Comparison of ENCODE assay signal across 1 cellular context in the genomic region with DNA sequence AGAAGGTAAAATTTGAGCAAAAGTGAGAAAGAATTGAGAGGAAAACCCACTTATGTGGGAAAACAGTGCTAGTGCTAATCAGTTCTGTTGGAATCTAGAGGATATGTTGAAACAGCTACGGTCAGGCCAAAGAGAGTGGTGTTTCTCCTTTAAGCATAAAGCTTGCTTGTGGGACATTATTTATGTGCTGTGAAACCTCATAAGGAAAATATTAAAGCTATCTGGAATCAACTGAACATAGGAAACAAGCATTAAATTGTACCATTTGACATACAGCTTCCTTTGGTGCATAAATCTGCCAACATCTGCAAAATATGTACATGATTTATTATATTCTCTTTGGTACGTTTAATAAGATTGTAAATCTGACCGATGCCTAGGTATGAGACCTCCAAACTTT.
A peak's percentile ranks its signal among the peaks of the same experiment; 100 is the strongest.
TF ChIP-seq lines count a peak whose summit lies in the region.

No MANE protein-coding gene starts in this region.

TF ChIP-seq in HEK293, 187 proteins besides CTCF, POLR2A, EP300 and RAD21 (continued from another document):
- TF ChIP-seq, protein P1, sequence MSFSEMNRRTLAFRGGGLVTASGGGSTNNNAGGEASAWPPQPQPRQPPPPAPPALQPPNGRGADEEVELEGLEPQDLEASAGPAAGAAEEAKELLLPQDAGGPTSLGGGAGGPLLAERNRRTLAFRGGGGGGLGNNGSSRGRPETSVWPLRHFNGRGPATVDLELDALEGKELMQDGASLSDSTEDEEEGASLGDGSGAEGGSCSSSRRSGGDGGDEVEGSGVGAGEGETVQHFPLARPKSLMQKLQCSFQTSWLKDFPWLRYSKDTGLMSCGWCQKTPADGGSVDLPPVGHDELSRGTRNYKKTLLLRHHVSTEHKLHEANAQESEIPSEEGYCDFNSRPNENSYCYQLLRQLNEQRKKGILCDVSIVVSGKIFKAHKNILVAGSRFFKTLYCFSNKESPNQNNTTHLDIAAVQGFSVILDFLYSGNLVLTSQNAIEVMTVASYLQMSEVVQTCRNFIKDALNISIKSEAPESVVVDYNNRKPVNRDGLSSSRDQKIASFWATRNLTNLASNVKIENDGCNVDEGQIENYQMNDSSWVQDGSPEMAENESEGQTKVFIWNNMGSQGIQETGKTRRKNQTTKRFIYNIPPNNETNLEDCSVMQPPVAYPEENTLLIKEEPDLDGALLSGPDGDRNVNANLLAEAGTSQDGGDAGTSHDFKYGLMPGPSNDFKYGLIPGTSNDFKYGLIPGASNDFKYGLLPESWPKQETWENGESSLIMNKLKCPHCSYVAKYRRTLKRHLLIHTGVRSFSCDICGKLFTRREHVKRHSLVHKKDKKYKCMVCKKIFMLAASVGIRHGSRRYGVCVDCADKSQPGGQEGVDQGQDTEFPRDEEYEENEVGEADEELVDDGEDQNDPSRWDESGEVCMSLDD (tag by site-specific recombination; IDR thresholded peaks at IDR 0.05) = no peak
- no peak for TF ChIP-seq HOXA7 (CRISPR knock-in tag; IDR thresholded peaks at IDR 0.05; ENCODE audit: borderline replicate concordance)
- TF ChIP-seq ZFP69B (tag by site-specific recombination; IDR thresholded peaks at IDR 0.05) = peak; percentile 95
- TF ChIP-seq, protein P2, sequence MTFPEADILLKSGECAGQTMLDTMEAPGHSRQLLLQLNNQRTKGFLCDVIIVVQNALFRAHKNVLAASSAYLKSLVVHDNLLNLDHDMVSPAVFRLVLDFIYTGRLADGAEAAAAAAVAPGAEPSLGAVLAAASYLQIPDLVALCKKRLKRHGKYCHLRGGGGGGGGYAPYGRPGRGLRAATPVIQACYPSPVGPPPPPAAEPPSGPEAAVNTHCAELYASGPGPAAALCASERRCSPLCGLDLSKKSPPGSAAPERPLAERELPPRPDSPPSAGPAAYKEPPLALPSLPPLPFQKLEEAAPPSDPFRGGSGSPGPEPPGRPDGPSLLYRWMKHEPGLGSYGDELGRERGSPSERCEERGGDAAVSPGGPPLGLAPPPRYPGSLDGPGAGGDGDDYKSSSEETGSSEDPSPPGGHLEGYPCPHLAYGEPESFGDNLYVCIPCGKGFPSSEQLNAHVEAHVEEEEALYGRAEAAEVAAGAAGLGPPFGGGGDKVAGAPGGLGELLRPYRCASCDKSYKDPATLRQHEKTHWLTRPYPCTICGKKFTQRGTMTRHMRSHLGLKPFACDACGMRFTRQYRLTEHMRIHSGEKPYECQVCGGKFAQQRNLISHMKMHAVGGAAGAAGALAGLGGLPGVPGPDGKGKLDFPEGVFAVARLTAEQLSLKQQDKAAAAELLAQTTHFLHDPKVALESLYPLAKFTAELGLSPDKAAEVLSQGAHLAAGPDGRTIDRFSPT (tag by site-specific recombination; IDR thresholded peaks at IDR 0.05) = no peak
- TF ChIP-seq, protein P3, sequence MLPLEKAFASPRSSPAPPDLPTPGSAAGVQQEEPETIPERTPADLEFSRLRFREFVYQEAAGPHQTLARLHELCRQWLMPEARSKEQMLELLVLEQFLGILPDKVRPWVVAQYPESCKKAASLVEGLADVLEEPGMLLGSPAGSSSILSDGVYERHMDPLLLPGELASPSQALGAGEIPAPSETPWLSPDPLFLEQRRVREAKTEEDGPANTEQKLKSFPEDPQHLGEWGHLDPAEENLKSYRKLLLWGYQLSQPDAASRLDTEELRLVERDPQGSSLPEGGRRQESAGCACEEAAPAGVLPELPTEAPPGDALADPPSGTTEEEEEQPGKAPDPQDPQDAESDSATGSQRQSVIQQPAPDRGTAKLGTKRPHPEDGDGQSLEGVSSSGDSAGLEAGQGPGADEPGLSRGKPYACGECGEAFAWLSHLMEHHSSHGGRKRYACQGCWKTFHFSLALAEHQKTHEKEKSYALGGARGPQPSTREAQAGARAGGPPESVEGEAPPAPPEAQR (tag by site-specific recombination; IDR thresholded peaks at IDR 0.05) = no peak
- TF ChIP-seq, protein P4, sequence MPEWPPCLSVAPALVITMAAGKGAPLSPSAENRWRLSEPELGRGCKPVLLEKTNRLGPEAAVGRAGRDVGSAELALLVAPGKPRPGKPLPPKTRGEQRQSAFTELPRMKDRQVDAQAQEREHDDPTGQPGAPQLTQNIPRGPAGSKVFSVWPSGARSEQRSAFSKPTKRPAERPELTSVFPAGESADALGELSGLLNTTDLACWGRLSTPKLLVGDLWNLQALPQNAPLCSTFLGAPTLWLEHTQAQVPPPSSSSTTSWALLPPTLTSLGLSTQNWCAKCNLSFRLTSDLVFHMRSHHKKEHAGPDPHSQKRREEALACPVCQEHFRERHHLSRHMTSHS (tag by site-specific recombination; IDR thresholded peaks at IDR 0.05) = 0 out of 2 replicates have a peak, but pooled peaks have one; percentile 34
- TF ChIP-seq ZNF624 (tag by site-specific recombination; IDR thresholded peaks at IDR 0.05) = no peak
- TF ChIP-seq ZNF24 (tag by site-specific recombination; IDR thresholded peaks at IDR 0.05) = no peak
- TF ChIP-seq ZNF664 (tag by site-specific recombination; IDR thresholded peaks at IDR 0.05) = no peak
- no peak for TF ChIP-seq ZIC2 (tag by site-specific recombination; IDR thresholded peaks at IDR 0.05)
- TF ChIP-seq ZNF610 (tag by site-specific recombination; IDR thresholded peaks at IDR 0.05; ENCODE audit: borderline replicate concordance) = no peak
- TF ChIP-seq ZNF707 (tag by site-specific recombination; IDR thresholded peaks at IDR 0.05) = no peak
- TF ChIP-seq ZNF266 (tag by site-specific recombination; IDR thresholded peaks at IDR 0.05; ENCODE audit: low read depth) = no peak
- TF ChIP-seq ZFP37 (tag by site-specific recombination; IDR thresholded peaks at IDR 0.05) = no peak
- TF ChIP-seq ZNF792 (tag by site-specific recombination; IDR thresholded peaks at IDR 0.05) = no peak
- no peak for TF ChIP-seq ZNF571 (tag by site-specific recombination; IDR thresholded peaks at IDR 0.05)
- TF ChIP-seq WT1 (tag by site-specific recombination; IDR thresholded peaks at IDR 0.05) = no peak
- TF ChIP-seq KLF1 (tag by site-specific recombination; IDR thresholded peaks at IDR 0.05) = no peak
- TF ChIP-seq, protein P5, sequence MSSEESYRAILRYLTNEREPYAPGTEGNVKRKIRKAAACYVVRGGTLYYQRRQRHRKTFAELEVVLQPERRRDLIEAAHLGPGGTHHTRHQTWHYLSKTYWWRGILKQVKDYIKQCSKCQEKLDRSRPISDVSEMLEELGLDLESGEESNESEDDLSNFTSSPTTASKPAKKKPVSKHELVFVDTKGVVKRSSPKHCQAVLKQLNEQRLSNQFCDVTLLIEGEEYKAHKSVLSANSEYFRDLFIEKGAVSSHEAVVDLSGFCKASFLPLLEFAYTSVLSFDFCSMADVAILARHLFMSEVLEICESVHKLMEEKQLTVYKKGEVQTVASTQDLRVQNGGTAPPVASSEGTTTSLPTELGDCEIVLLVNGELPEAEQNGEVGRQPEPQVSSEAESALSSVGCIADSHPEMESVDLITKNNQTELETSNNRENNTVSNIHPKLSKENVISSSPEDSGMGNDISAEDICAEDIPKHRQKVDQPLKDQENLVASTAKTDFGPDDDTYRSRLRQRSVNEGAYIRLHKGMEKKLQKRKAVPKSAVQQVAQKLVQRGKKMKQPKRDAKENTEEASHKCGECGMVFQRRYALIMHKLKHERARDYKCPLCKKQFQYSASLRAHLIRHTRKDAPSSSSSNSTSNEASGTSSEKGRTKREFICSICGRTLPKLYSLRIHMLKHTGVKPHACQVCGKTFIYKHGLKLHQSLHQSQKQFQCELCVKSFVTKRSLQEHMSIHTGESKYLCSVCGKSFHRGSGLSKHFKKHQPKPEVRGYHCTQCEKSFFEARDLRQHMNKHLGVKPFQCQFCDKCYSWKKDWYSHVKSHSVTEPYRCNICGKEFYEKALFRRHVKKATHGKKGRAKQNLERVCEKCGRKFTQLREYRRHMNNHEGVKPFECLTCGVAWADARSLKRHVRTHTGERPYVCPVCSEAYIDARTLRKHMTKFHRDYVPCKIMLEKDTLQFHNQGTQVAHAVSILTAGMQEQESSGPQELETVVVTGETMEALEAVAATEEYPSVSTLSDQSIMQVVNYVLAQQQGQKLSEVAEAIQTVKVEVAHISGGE (tag by site-specific recombination; conservative IDR thresholded peaks at IDR 0.05; ENCODE audit: low read depth) = no peak
- TF ChIP-seq, protein P6, sequence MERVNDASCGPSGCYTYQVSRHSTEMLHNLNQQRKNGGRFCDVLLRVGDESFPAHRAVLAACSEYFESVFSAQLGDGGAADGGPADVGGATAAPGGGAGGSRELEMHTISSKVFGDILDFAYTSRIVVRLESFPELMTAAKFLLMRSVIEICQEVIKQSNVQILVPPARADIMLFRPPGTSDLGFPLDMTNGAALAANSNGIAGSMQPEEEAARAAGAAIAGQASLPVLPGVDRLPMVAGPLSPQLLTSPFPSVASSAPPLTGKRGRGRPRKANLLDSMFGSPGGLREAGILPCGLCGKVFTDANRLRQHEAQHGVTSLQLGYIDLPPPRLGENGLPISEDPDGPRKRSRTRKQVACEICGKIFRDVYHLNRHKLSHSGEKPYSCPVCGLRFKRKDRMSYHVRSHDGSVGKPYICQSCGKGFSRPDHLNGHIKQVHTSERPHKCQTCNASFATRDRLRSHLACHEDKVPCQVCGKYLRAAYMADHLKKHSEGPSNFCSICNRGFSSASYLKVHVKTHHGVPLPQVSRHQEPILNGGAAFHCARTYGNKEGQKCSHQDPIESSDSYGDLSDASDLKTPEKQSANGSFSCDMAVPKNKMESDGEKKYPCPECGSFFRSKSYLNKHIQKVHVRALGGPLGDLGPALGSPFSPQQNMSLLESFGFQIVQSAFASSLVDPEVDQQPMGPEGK (tag by site-specific recombination; IDR thresholded peaks at IDR 0.05) = no peak
- TF ChIP-seq, protein P7, sequence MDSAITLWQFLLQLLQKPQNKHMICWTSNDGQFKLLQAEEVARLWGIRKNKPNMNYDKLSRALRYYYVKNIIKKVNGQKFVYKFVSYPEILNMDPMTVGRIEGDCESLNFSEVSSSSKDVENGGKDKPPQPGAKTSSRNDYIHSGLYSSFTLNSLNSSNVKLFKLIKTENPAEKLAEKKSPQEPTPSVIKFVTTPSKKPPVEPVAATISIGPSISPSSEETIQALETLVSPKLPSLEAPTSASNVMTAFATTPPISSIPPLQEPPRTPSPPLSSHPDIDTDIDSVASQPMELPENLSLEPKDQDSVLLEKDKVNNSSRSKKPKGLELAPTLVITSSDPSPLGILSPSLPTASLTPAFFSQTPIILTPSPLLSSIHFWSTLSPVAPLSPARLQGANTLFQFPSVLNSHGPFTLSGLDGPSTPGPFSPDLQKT (IDR thresholded peaks at IDR 0.05; ENCODE audit: borderline replicate concordance, low read depth, low read length) = no peak
- no peak for TF ChIP-seq GFI1B (tag by site-specific recombination; IDR thresholded peaks at IDR 0.05)
- no peak for TF ChIP-seq ZNF501 (tag by site-specific recombination; IDR thresholded peaks at IDR 0.05)
- TF ChIP-seq SP7 (tag by site-specific recombination; IDR thresholded peaks at IDR 0.05) = no peak
- TF ChIP-seq SP2 (tag by site-specific recombination; IDR thresholded peaks at IDR 0.05) = 0 out of 2 replicates have a peak, but pooled peaks have one; percentile 14
- TF ChIP-seq, protein P8, sequence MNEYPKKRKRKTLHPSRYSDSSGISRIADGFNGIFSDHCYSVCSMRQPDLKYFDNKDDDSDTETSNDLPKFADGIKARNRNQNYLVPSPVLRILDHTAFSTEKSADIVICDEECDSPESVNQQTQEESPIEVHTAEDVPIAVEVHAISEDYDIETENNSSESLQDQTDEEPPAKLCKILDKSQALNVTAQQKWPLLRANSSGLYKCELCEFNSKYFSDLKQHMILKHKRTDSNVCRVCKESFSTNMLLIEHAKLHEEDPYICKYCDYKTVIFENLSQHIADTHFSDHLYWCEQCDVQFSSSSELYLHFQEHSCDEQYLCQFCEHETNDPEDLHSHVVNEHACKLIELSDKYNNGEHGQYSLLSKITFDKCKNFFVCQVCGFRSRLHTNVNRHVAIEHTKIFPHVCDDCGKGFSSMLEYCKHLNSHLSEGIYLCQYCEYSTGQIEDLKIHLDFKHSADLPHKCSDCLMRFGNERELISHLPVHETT (tag by site-specific recombination; IDR thresholded peaks at IDR 0.05) = no peak
- TF ChIP-seq ZNF248 (tag by site-specific recombination; IDR thresholded peaks at IDR 0.05) = no peak
- TF ChIP-seq ZNF2 (tag by site-specific recombination; IDR thresholded peaks at IDR 0.05) = no peak
- TF ChIP-seq, protein P9, sequence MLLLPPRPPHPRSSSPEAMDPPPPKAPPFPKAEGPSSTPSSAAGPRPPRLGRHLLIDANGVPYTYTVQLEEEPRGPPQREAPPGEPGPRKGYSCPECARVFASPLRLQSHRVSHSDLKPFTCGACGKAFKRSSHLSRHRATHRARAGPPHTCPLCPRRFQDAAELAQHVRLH (tag by site-specific recombination; IDR thresholded peaks at IDR 0.05) = no peak
- TF ChIP-seq HOXD13 (CRISPR knock-in tag; IDR thresholded peaks at IDR 0.05; ENCODE audit: borderline replicate concordance) = no peak
- TF ChIP-seq ZNF670 (tag by site-specific recombination; IDR thresholded peaks at IDR 0.05; ENCODE audit: low read depth) = no peak
- no peak for TF ChIP-seq ZBTB17 (tag by site-specific recombination; IDR thresholded peaks at IDR 0.05)
- TF ChIP-seq, protein P10, sequence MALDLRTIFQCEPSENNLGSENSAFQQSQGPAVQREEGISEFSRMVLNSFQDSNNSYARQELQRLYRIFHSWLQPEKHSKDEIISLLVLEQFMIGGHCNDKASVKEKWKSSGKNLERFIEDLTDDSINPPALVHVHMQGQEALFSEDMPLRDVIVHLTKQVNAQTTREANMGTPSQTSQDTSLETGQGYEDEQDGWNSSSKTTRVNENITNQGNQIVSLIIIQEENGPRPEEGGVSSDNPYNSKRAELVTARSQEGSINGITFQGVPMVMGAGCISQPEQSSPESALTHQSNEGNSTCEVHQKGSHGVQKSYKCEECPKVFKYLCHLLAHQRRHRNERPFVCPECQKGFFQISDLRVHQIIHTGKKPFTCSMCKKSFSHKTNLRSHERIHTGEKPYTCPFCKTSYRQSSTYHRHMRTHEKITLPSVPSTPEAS (tag by site-specific recombination; IDR thresholded peaks at IDR 0.05) = 0 out of 2 replicates have a peak, but pooled peaks have one; percentile 21
- no peak for TF ChIP-seq ZNF558 (tag by site-specific recombination; IDR thresholded peaks at IDR 0.05)
- TF ChIP-seq ZNF19 (tag by site-specific recombination; IDR thresholded peaks at IDR 0.05; ENCODE audit: low read depth) = no peak
- TF ChIP-seq ZNF223 (tag by site-specific recombination; IDR thresholded peaks at IDR 0.05) = no peak
- TF ChIP-seq ZNF324 (tag by site-specific recombination; IDR thresholded peaks at IDR 0.05) = no peak
- peak; percentile 56 for TF ChIP-seq IKZF3 (tag by site-specific recombination; IDR thresholded peaks at IDR 0.05)
- no peak for TF ChIP-seq ZBTB48 (tag by site-specific recombination; IDR thresholded peaks at IDR 0.05)
- no peak for TF ChIP-seq ZNF514 (tag by site-specific recombination; IDR thresholded peaks at IDR 0.05)
- TF ChIP-seq ZNF335 (tag by site-specific recombination; conservative IDR thresholded peaks at IDR 0.05) = no peak
- TF ChIP-seq KLF16 (tag by site-specific recombination; IDR thresholded peaks at IDR 0.05) = no peak
- no peak for TF ChIP-seq ZNF121 (tag by site-specific recombination; IDR thresholded peaks at IDR 0.05)
- no peak for TF ChIP-seq ZNF433 (tag by site-specific recombination; IDR thresholded peaks at IDR 0.05; ENCODE audit: low read depth)
- no peak for TF ChIP-seq ZNF155 (tag by site-specific recombination; IDR thresholded peaks at IDR 0.05)
- peak; percentile 3; the same call in 1 of the 2 replicates for TF ChIP-seq ZNF366 (tag by site-specific recombination; conservative IDR thresholded peaks at IDR 0.05)
- TF ChIP-seq ZNF560 (tag by site-specific recombination; IDR thresholded peaks at IDR 0.05; ENCODE audit: borderline replicate concordance) = no peak
- no peak for TF ChIP-seq MZF1 (tag by site-specific recombination; IDR thresholded peaks at IDR 0.05; ENCODE audit: borderline replicate concordance)
- no peak for TF ChIP-seq HOXC10 (CRISPR knock-in tag; IDR thresholded peaks at IDR 0.05)
TF ChIP-seq in HEK293: peak in this region for 12.
